Comparison of ENCODE assay signal across 7 cellular contexts in genomic region chr20:38321959-38322598, GRCh38. TPM values are rescaled to one million over a fixed set of nuclear protein-coding genes. Genes with fewer than 3 reads are reported as not detected.
DNase-seq lines count a peak whose midpoint lies in the region; ATAC-seq and TF ChIP-seq lines count a peak whose summit lies in the region.

No MANE protein-coding gene starts in this region.

- H3K27ac ChIP-seq in body of pancreas, result no peak overlapping the region
- no peak overlapping the region for H3K27ac ChIP-seq in transverse colon

- 3 to 4% methylated on average over 5 of the region's 5 CpGs for WGBS in body of pancreas, 2 donors
- 1 to 5% methylated on average over 5 of the region's 5 CpGs for WGBS in transverse colon (ENCODE audit: low coverage in 1 of 2), 2 donors

- no peaks in the 10 kb centered on the region for H3K27me3 ChIP-seq in body of pancreas
- peaks cover 9% of the 10 kb centered on the region for H3K27me3 ChIP-seq in transverse colon

- H3K9me3 ChIP-seq in body of pancreas (no peaks in the 10 kb centered on the region), transverse colon (no peaks in the 10 kb centered on the region)

- intact Hi-C loops in body of pancreas (cut with DNase I) (no loop called here), transverse colon (cut with DNase I; ENCODE audit: low total_unique reads) (no loop called here)

- H3K36me3 ChIP-seq in body of pancreas (replicated peaks in 1 of 2; ENCODE audit: insufficient read depth in 1 of 2, low read depth in 2 of 2) (no peaks in the 10 kb centered on the region), transverse colon (no peaks in the 10 kb centered on the region)

- H3K4me1 ChIP-seq in body of pancreas, result no peaks in the 10 kb centered on the region
- H3K4me1 ChIP-seq in transverse colon, result no peaks in the 10 kb centered on the region

- CTCF ChIA-PET in GM10248 (lab: Yijun Ruan, JAX), result no interaction called here

- peak; percentile 19 to 42 (median 29) for TF ChIP-seq CTCF in body of pancreas (IDR thresholded peaks at IDR 0.05)
- TF ChIP-seq CTCF in transverse colon (IDR thresholded peaks at IDR 0.05), result peak; percentile 40 to 49 (median 42)
- no peak for TF ChIP-seq CTCF in GM10248 (IDR thresholded peaks at IDR 0.05; ENCODE audit: control extremely low read depth, extremely low read depth, low read depth, missing control alignments)

- POLR2A ChIA-PET in GM10248 (lab: Yijun Ruan, JAX), result no interaction called here

- in situ Hi-C loops in transverse colon (cut with MboI; ENCODE audit: low pct_ligation_motif_present in 1 of 4, low pct_unique_long_range_greater_than_20kb in 1 of 4, low sequenced_read_pairs in 3 of 4), result loop anchor here in 1 of 4 donors (10.0 kb wide), 1 partner anchor 97 kb away; no protein-coding TSS in a partner anchor

- H3K4me3 ChIP-seq in body of pancreas, result no peak overlapping the region
- no peak overlapping the region for H3K4me3 ChIP-seq in transverse colon

- no peak for TF ChIP-seq POLR2A in body of pancreas (IDR thresholded peaks at IDR 0.05)
- no peak for TF ChIP-seq POLR2A in transverse colon (IDR thresholded peaks at IDR 0.05)

- ATAC-seq in body of pancreas, result no peak

- DNase-seq in GM04504 (ENCODE audit: low read depth) (peak; percentile 28), NCI-H1694 treated with DMSO at 0.1 percent for 48 hours (lab: John Stamatoyannopoulos, UW) (peak; percentile 35), body of pancreas (peak in 3 of 4 donors; percentile 20 to 36 (median 24)), islet precursor cell (peak; percentile 71), transverse colon (no peak), GM10248 (ENCODE audit: extremely low spot score) (no peak)
- no peak for DNase-seq in activated CD8-positive, alpha-beta memory T cell treated with anti-CD3 and anti-CD28 coated beads, Interleukin-2, amount 50 U/mL, for 48 hours

- TF ChIP-seq EP300 in transverse colon (IDR thresholded peaks at IDR 0.05; ENCODE audit: low read depth), result no peak

RNA-seq across cellular contexts. Expression of gene BPI, which starts 18.1 kb away (rescaled TPM):
- total RNA-seq in body of pancreas (not detected), transverse colon (not detected)

RNA-seq across cellular contexts. Expression of gene LBP, which starts 24.2 kb away (rescaled TPM):
- total RNA-seq in body of pancreas (under 1 TPM in 1 of 2 donors, not detected in 1; 0.66 TPM), transverse colon (not detected)

Comparison
In these comparisons a context has a peak if more than half of its experiments do, and no peak if none do; other contexts are left out.
1. DNase-seq: peak in GM04504 (single experiment), NCI-H1694 treated with DMSO at 0.1 percent for 48 hours (single experiment), body of pancreas (3 of 4) and islet precursor cell (single experiment); none in transverse colon (single experiment), activated CD8-positive, alpha-beta memory T cell treated with anti-CD3 and anti-CD28 coated beads, Interleukin-2, amount 50 U/mL, for 48 hours (single experiment) and GM10248 (single experiment).